In genomic region chr12:52870361-52871290, GRCh38 we compare ENCODE assay signal across 1 cellular context.
TF ChIP-seq lines count a peak whose summit lies in the region.

No MANE protein-coding gene starts in this region.

TF ChIP-seq in HEK293, 187 proteins besides CTCF, POLR2A, EP300 and RAD21 (continued from another document and continues in another):
- TF ChIP-seq ZNF488 (tag by site-specific recombination; IDR thresholded peaks at IDR 0.05) (no peak), ZNF146 (tag by site-specific recombination; IDR thresholded peaks at IDR 0.05) (no peak), ZNF561 (tag by site-specific recombination; IDR thresholded peaks at IDR 0.05; ENCODE audit: borderline replicate concordance) (0 out of 2 replicates have a peak, but pooled peaks have one; percentile 47), PATZ1 (tag by site-specific recombination; IDR thresholded peaks at IDR 0.05) (peak; percentile 58), ZNF266 (tag by site-specific recombination; IDR thresholded peaks at IDR 0.05; ENCODE audit: low read depth) (no peak), ZNF768 (tag by site-specific recombination; IDR thresholded peaks at IDR 0.05) (no peak), ATF2 (tag by site-specific recombination; IDR thresholded peaks at IDR 0.05; ENCODE audit: low read depth) (no peak), ZNF571 (tag by site-specific recombination; IDR thresholded peaks at IDR 0.05) (no peak), ZXDB (tag by site-specific recombination; IDR thresholded peaks at IDR 0.05) (no peak), ZBTB10 (tag by site-specific recombination; IDR thresholded peaks at IDR 0.05) (peak; percentile 43; the same call in 1 of the 2 replicates), ZNF792 (tag by site-specific recombination; IDR thresholded peaks at IDR 0.05) (no peak), ZNF610 (tag by site-specific recombination; IDR thresholded peaks at IDR 0.05; ENCODE audit: borderline replicate concordance) (no peak), KLF10 (tag by site-specific recombination; IDR thresholded peaks at IDR 0.05) (no peak), ZNF174 (tag by site-specific recombination; IDR thresholded peaks at IDR 0.05) (no peak), ZNF585B (tag by site-specific recombination; IDR thresholded peaks at IDR 0.05) (no peak), ZNF394 (tag by site-specific recombination; IDR thresholded peaks at IDR 0.05; ENCODE audit: borderline replicate concordance) (no peak), ZNF843 (tag by site-specific recombination; IDR thresholded peaks at IDR 0.05) (no peak), ZNF335 (tag by site-specific recombination; conservative IDR thresholded peaks at IDR 0.05) (peak; percentile 24; the same call in 1 of the 2 replicates), ZNF580 (tag by site-specific recombination; IDR thresholded peaks at IDR 0.05) (no peak), ZNF121 (tag by site-specific recombination; IDR thresholded peaks at IDR 0.05) (no peak), ZNF654 (tag by site-specific recombination; IDR thresholded peaks at IDR 0.05; ENCODE audit: low read depth) (peak; percentile 90), ZBTB7A (tag by site-specific recombination; IDR thresholded peaks at IDR 0.05; ENCODE audit: low read depth) (no peak), ZNF560 (tag by site-specific recombination; IDR thresholded peaks at IDR 0.05; ENCODE audit: borderline replicate concordance) (no peak), ZNF157 (tag by site-specific recombination; IDR thresholded peaks at IDR 0.05) (no peak), ZNF398 (tag by site-specific recombination; IDR thresholded peaks at IDR 0.05) (no peak), KLF8 (tag by site-specific recombination; IDR thresholded peaks at IDR 0.05) (no peak), ZNF639 (tag by site-specific recombination; IDR thresholded peaks at IDR 0.05) (no peak), ZNF555 (tag by site-specific recombination; conservative IDR thresholded peaks at IDR 0.05) (no peak), ZNF621 (tag by site-specific recombination; IDR thresholded peaks at IDR 0.05) (no peak), ZNF48 (tag by site-specific recombination; IDR thresholded peaks at IDR 0.05) (no peak), ZNF221 (tag by site-specific recombination; IDR thresholded peaks at IDR 0.05; ENCODE audit: borderline replicate concordance) (no peak), TCF7L2 (IDR thresholded peaks at IDR 0.05; ENCODE audit: borderline replicate concordance, low read depth, low read length) (no peak), SCRT2 (tag by site-specific recombination; IDR thresholded peaks at IDR 0.05) (peak; percentile 78), KLF7 (tag by site-specific recombination; IDR thresholded peaks at IDR 0.05; ENCODE audit: borderline replicate concordance) (0 out of 2 replicates have a peak, but pooled peaks have one; percentile 49), ZNF202 (tag by site-specific recombination; IDR thresholded peaks at IDR 0.05; ENCODE audit: borderline replicate concordance) (no peak), ZNF23 (tag by site-specific recombination; IDR thresholded peaks at IDR 0.05; ENCODE audit: borderline replicate concordance) (no peak), ZBTB1 (tag by site-specific recombination; IDR thresholded peaks at IDR 0.05) (no peak), WT1 (tag by site-specific recombination; IDR thresholded peaks at IDR 0.05) (no peak), GLIS1 (tag by site-specific recombination; IDR thresholded peaks at IDR 0.05) (peak; percentile 22; the same call in 1 of the 2 replicates)
- TF ChIP-seq, protein P1, sequence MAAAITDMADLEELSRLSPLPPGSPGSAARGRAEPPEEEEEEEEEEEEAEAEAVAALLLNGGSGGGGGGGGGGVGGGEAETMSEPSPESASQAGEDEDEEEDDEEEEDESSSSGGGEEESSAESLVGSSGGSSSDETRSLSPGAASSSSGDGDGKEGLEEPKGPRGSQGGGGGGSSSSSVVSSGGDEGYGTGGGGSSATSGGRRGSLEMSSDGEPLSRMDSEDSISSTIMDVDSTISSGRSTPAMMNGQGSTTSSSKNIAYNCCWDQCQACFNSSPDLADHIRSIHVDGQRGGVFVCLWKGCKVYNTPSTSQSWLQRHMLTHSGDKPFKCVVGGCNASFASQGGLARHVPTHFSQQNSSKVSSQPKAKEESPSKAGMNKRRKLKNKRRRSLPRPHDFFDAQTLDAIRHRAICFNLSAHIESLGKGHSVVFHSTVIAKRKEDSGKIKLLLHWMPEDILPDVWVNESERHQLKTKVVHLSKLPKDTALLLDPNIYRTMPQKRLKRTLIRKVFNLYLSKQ (tag by site-specific recombination; IDR thresholded peaks at IDR 0.05; ENCODE audit: borderline replicate concordance): no peak
- TF ChIP-seq, protein P2, sequence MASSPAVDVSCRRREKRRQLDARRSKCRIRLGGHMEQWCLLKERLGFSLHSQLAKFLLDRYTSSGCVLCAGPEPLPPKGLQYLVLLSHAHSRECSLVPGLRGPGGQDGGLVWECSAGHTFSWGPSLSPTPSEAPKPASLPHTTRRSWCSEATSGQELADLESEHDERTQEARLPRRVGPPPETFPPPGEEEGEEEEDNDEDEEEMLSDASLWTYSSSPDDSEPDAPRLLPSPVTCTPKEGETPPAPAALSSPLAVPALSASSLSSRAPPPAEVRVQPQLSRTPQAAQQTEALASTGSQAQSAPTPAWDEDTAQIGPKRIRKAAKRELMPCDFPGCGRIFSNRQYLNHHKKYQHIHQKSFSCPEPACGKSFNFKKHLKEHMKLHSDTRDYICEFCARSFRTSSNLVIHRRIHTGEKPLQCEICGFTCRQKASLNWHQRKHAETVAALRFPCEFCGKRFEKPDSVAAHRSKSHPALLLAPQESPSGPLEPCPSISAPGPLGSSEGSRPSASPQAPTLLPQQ (tag by site-specific recombination; IDR thresholded peaks at IDR 0.05): peak; percentile 62
- TF ChIP-seq, protein P3, sequence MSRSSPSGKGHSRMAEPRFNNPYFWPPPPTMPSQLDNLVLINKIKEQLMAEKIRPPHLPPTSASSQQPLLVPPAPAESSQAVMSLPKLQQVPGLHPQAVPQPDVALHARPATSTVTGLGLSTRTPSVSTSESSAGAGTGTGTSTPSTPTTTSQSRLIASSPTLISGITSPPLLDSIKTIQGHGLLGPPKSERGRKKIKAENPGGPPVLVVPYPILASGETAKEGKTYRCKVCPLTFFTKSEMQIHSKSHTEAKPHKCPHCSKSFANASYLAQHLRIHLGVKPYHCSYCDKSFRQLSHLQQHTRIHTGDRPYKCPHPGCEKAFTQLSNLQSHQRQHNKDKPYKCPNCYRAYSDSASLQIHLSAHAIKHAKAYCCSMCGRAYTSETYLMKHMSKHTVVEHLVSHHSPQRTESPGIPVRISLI (tag by site-specific recombination; IDR thresholded peaks at IDR 0.05): no peak
- TF ChIP-seq, protein P4, sequence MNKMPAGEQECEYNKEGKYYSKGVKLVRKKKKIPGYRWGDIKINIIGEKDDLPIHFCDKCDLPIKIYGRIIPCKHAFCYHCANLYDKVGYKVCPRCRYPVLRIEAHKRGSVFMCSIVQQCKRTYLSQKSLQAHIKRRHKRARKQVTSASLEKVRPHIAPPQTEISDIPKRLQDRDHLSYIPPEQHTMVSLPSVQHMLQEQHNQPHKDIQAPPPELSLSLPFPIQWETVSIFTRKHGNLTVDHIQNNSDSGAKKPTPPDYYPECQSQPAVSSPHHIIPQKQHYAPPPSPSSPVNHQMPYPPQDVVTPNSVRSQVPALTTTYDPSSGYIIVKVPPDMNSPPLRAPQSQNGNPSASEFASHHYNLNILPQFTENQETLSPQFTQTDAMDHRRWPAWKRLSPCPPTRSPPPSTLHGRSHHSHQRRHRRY (tag by site-specific recombination; IDR thresholded peaks at IDR 0.05): no peak
